Comparison of ENCODE assay signal across 29 cellular contexts in the genomic region with DNA sequence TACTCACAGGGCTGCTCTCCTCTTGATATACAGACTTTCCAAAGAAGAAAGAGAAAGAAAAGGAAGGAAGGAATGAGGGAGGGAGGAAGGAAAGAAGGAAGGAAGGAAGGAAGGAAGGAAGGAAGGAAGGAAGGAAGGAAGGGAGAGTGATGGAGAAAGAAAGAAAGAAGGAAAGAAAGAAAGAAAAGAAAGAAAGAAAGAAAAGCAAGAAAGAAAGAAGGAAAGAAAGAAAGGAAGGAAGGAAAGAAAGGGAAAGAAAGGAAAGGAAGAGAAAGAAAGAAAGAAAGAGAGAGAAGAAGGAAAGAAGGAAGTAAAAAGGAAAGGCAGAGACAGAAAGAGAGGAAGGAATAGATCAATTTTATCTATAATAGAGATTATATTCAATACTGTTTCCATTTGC.
"Had no signal": no experiment of that assay in that cellular context is flagged by ENCODE, and none has a peak within 500 bp of the region (broad histone marks: within the 10 kb centered on the region; RNA-seq: fewer than 3 reads in every experiment).

No MANE protein-coding gene starts in this region.

- H3K9me3 ChIP-seq: suprapubic skin, testis, thoracic aorta, thyroid gland, tibial artery, tibial nerve, upper lobe of left lung, upper lobe of right lung, uterus, vagina had no signal

- ATAC-seq: stimulated activated effector memory CD8-positive, alpha-beta T cell treated with anti-CD3 and anti-CD28 coated beads, Interleukin-12 subunit alpha, Interleukin-12 subunit beta, amount 100 ng/mL, for 72 hours; stimulated activated memory B cell treated with anti-CD40 and anti-IgM and Interleukin-4, amounts not matched to agents 10 μg/mL and 1 μg/mL and 100 μg/mL, for 72 hours; stimulated activated naive B cell treated with anti-CD40 and anti-IgM and Interleukin-4, amounts not matched to agents 10 μg/mL and 1 μg/mL and 100 μg/mL, for 72 hours; stimulated activated naive CD8-positive, alpha-beta T cell treated with anti-CD3 and anti-CD28 coated beads, Interleukin-15, amount 100 ng/mL, for 72 hours; stimulated activated naive CD8-positive, alpha-beta T cell treated with anti-CD3 and anti-CD28 coated beads, Interleukin-15, Interleukin-2, amounts not matched to agents 100 U/mL and 50 U/mL, for 24 hours; upper lobe of right lung had no signal

- H3K27me3 ChIP-seq: stomach, suprapubic skin, testis, thyroid gland, tibial artery, tibial nerve, transverse colon, upper lobe of left lung, upper lobe of right lung, uterus, vagina had no signal

- H3K27ac Mint-ChIP-seq: stimulated activated effector memory CD8-positive, alpha-beta T cell treated with anti-CD3 and anti-CD28 coated beads, Interleukin-12 subunit alpha, Interleukin-12 subunit beta, amount 100 ng/mL, for 72 hours; stimulated activated memory B cell treated with anti-CD40 and anti-IgM and Interleukin-4, amounts not matched to agents 10 μg/mL and 1 μg/mL and 100 μg/mL, for 72 hours; stimulated activated naive B cell treated with anti-CD40 and anti-IgM and Interleukin-4, amounts not matched to agents 10 μg/mL and 1 μg/mL and 100 μg/mL, for 72 hours; stimulated activated naive CD8-positive, alpha-beta T cell treated with anti-CD3 and anti-CD28 coated beads, Interleukin-15, amount 100 ng/mL, for 72 hours; stimulated activated naive CD8-positive, alpha-beta T cell treated with anti-CD3 and anti-CD28 coated beads, Interleukin-15, Interleukin-2, amounts not matched to agents 100 ng/mL and 50 ng/mL, for 24 hours; type B pancreatic cell had no signal

- H3K4me1 Mint-ChIP-seq: stimulated activated effector memory CD8-positive, alpha-beta T cell treated with anti-CD3 and anti-CD28 coated beads, Interleukin-12 subunit alpha, Interleukin-12 subunit beta, amount 100 ng/mL, for 72 hours; stimulated activated memory B cell treated with anti-CD40 and anti-IgM and Interleukin-4, amounts not matched to agents 10 μg/mL and 1 μg/mL and 100 μg/mL, for 72 hours; stimulated activated naive B cell treated with anti-CD40 and anti-IgM and Interleukin-4, amounts not matched to agents 10 μg/mL and 1 μg/mL and 100 μg/mL, for 72 hours; stimulated activated naive CD8-positive, alpha-beta T cell treated with anti-CD3 and anti-CD28 coated beads, Interleukin-15, amount 100 ng/mL, for 72 hours had no signal

- FAIRE-seq: urothelium cell line had no signal

- H3K9me3 Mint-ChIP-seq: type B pancreatic cell had no signal

- DNase-seq: stimulated activated CD4-positive, alpha-beta T cell treated with anti-CD3 and anti-CD28 coated beads, Interleukin-2, amount 100 ng/mL, for 48 hours; stimulated activated CD4-positive, alpha-beta T cell treated with anti-CD3 and anti-CD28 coated beads, Interleukin-4, amount 100 ng/mL, for 1 hour; stimulated activated CD4-positive, alpha-beta T cell treated with anti-CD3 and anti-CD28 coated beads, Interleukin-4, amount 100 ng/mL, for 24 hours; stimulated activated CD4-positive, alpha-beta T cell treated with anti-CD3 and anti-CD28 coated beads, Interleukin-4, amount 100 ng/mL, for 4 hours; stimulated activated CD8-positive, alpha-beta memory T cell treated with anti-CD3 and anti-CD28 coated beads, Interleukin-4, amount 100 ng/mL, for 48 hours; stimulated activated naive B cell treated with anti-CD40 and anti-IgM and Interleukin-4, amounts not matched to agents 10 μg/mL and 1 μg/mL and 100 μg/mL, for 72 hours; stimulated activated naive CD4-positive, alpha-beta T cell; stimulated activated naive CD4-positive, alpha-beta T cell treated with Interleukin-2 at 50 U/mL for 16 hours; stimulated activated naive CD8-positive, alpha-beta T cell treated with anti-CD3 and anti-CD28 coated beads, Interleukin-15, amount 100 ng/mL, for 72 hours; stimulated activated naive CD8-positive, alpha-beta T cell treated with anti-CD3 and anti-CD28 coated beads, Interleukin-15, Interleukin-2, amounts not matched to agents 100 U/mL and 50 U/mL, for 24 hours; stomach; substantia nigra; testis; thyroid gland; tibial artery; transverse colon; trophoblast cell; upper lobe of left lung; upper lobe of right lung; uterus had no signal

- H3K36me3 ChIP-seq: stomach, suprapubic skin, thoracic aorta, thyroid gland, tibial artery, tibial nerve, transverse colon, upper lobe of left lung, upper lobe of right lung, uterus, vagina had no signal

- H3K4me3 Mint-ChIP-seq: stimulated activated effector memory CD8-positive, alpha-beta T cell treated with anti-CD3 and anti-CD28 coated beads, Interleukin-12 subunit alpha, Interleukin-12 subunit beta, amount 100 ng/mL, for 72 hours; stimulated activated memory B cell treated with anti-CD40 and anti-IgM and Interleukin-4, amounts not matched to agents 10 μg/mL and 1 μg/mL and 100 μg/mL, for 72 hours; stimulated activated naive B cell treated with anti-CD40 and anti-IgM and Interleukin-4, amounts not matched to agents 10 μg/mL and 1 μg/mL and 100 μg/mL, for 72 hours; stimulated activated naive CD8-positive, alpha-beta T cell treated with anti-CD3 and anti-CD28 coated beads, Interleukin-15, amount 100 ng/mL, for 72 hours; stimulated activated naive CD8-positive, alpha-beta T cell treated with anti-CD3 and anti-CD28 coated beads, Interleukin-15, Interleukin-2, amounts not matched to agents 100 ng/mL and 50 ng/mL, for 24 hours; type B pancreatic cell had no signal

- H3K27ac ChIP-seq: stomach, suprapubic skin, testis, thoracic aorta, thyroid gland, tibial artery, tibial nerve, transverse colon, upper lobe of left lung, upper lobe of right lung, uterus, vagina had no signal

- H3K27me3 Mint-ChIP-seq: stimulated activated memory B cell treated with anti-CD40 and anti-IgM and Interleukin-4, amounts not matched to agents 10 μg/mL and 1 μg/mL and 100 μg/mL, for 72 hours; stimulated activated naive B cell treated with anti-CD40 and anti-IgM and Interleukin-4, amounts not matched to agents 10 μg/mL and 1 μg/mL and 100 μg/mL, for 72 hours; stimulated activated naive CD8-positive, alpha-beta T cell treated with anti-CD3 and anti-CD28 coated beads, Interleukin-15, amount 100 ng/mL, for 72 hours; stimulated activated naive CD8-positive, alpha-beta T cell treated with anti-CD3 and anti-CD28 coated beads, Interleukin-15, Interleukin-2, amounts not matched to agents 100 ng/mL and 50 ng/mL, for 24 hours; type B pancreatic cell had no signal

- H3K4me1 ChIP-seq: stomach, suprapubic skin, testis, thyroid gland, tibial artery, tibial nerve, transverse colon, upper lobe of left lung, upper lobe of right lung, uterus, vagina had no signal

- H3K36me3 Mint-ChIP-seq: stimulated activated effector memory CD8-positive, alpha-beta T cell treated with anti-CD3 and anti-CD28 coated beads, Interleukin-12 subunit alpha, Interleukin-12 subunit beta, amount 100 ng/mL, for 72 hours; stimulated activated memory B cell treated with anti-CD40 and anti-IgM and Interleukin-4, amounts not matched to agents 10 μg/mL and 1 μg/mL and 100 μg/mL, for 72 hours; stimulated activated naive B cell treated with anti-CD40 and anti-IgM and Interleukin-4, amounts not matched to agents 10 μg/mL and 1 μg/mL and 100 μg/mL, for 72 hours; type B pancreatic cell had no signal

- H3K4me3 ChIP-seq: stomach, suprapubic skin, testis, thoracic aorta, thyroid gland, tibial artery, tibial nerve, transverse colon, upper lobe of left lung, upper lobe of right lung, uterus, vagina had no signal
